ENCODE assay signal across 8 cellular contexts in genomic region chr11:72112541-72113136, GRCh38. TPM values are rescaled to one million over a fixed set of nuclear protein-coding genes. Genes with fewer than 3 reads are reported as not detected.
DNase-seq lines count a peak whose midpoint lies in the region; ATAC-seq lines count a peak whose summit lies in the region.

ANAPC15 (minus strand) TSS chr11:72112695; CDS start chr11:72111276, 1,419 bp downstream.

- H3K27ac ChIP-seq in Karpas-422 (ENCODE audit: low read length) = peak within 1 kb of the TSS; percentile 81

- peak within 1 kb of the TSS; percentile 73 for H3K4me3 ChIP-seq in Karpas-422 (ENCODE audit: low read length)

- peak; percentile 67 for ATAC-seq in GM21825 (IDR thresholded peaks at IDR 0.05; ENCODE audit: unreplicated experiment)
- ATAC-seq in naive B cell (ENCODE audit: low read depth in 2 of 2) = peak; percentile 84 to 85
- ATAC-seq in stimulated activated memory B cell treated with anti-CD40 and anti-IgM and Interleukin-4, amounts not matched to agents 10 μg/mL and 1 μg/mL and 100 μg/mL, for 72 hours = peak; percentile 93

- H3K27me3 ChIP-seq in Karpas-422 (ENCODE audit: low read length) = no peaks in the 10 kb centered on the region

- H3K36me3 Mint-ChIP-seq in activated T-helper 1 cell treated with anti-CD3 and anti-CD28 coated beads, Interleukin-12 subunit alpha, Interleukin-12 subunit beta, Interleukin-2, Interleukin-4 antibody, amounts not matched to agents 30 ng/mL and 10 ng/mL and 1 ng/mL, durations not matched to agents 14 hours and 24 hours and 36 hours (ENCODE audit: low read depth) = peaks cover 6% of the 10 kb centered on the region
- peaks cover 0 to 19% of the 10 kb centered on the region in 2 donors for H3K36me3 Mint-ChIP-seq in naive B cell
- peaks cover 10% of the 10 kb centered on the region for H3K36me3 Mint-ChIP-seq in stimulated activated memory B cell treated with anti-CD40 and anti-IgM and Interleukin-4, amounts not matched to agents 10 μg/mL and 1 μg/mL and 100 μg/mL, for 72 hours

- H3K9me3 Mint-ChIP-seq in activated T-helper 1 cell treated with anti-CD3 and anti-CD28 coated beads, Interleukin-12 subunit alpha, Interleukin-12 subunit beta, Interleukin-2, Interleukin-4 antibody, amounts not matched to agents 30 ng/mL and 10 ng/mL and 1 ng/mL, durations not matched to agents 14 hours and 24 hours and 36 hours = peaks cover 5% of the 10 kb centered on the region
- peaks cover 0 to 7% (median 0%) of the 10 kb centered on the region in 7 donors for H3K9me3 Mint-ChIP-seq in naive B cell
- no peaks in the 10 kb centered on the region for H3K9me3 Mint-ChIP-seq in stimulated activated memory B cell treated with anti-CD40 and anti-IgM and Interleukin-4, amounts not matched to agents 10 μg/mL and 1 μg/mL and 100 μg/mL, for 72 hours

- H4K20me1 ChIP-seq in Karpas-422 (ENCODE audit: insufficient read depth, low read depth, low read length) = no peaks in the 10 kb centered on the region

- H3K4me3 Mint-ChIP-seq in activated T-helper 1 cell treated with anti-CD3 and anti-CD28 coated beads, Interleukin-12 subunit alpha, Interleukin-12 subunit beta, Interleukin-2, Interleukin-4 antibody, amounts not matched to agents 30 ng/mL and 10 ng/mL and 1 ng/mL, durations not matched to agents 14 hours and 24 hours and 36 hours = peak within 1 kb of the TSS; percentile 90
- H3K4me3 Mint-ChIP-seq in naive B cell = peak within 1 kb of the TSS; percentile 89 to 100 (median 96)
- H3K4me3 Mint-ChIP-seq in stimulated activated memory B cell treated with anti-CD40 and anti-IgM and Interleukin-4, amounts not matched to agents 10 μg/mL and 1 μg/mL and 100 μg/mL, for 72 hours = peak within 1 kb of the TSS; percentile 86

- H3K79me2 ChIP-seq in Karpas-422 (ENCODE audit: low read length) = peaks cover 5% of the 10 kb centered on the region; the same call in 1 of the 2 replicates

- peak within 1 kb of the TSS; percentile 94 for H3K4me2 ChIP-seq in Karpas-422 (ENCODE audit: low read depth, low read length, poor library complexity, severe bottlenecking)

- peaks cover 28% of the 10 kb centered on the region for H3K4me1 Mint-ChIP-seq in activated T-helper 1 cell treated with anti-CD3 and anti-CD28 coated beads, Interleukin-12 subunit alpha, Interleukin-12 subunit beta, Interleukin-2, Interleukin-4 antibody, amounts not matched to agents 30 ng/mL and 10 ng/mL and 1 ng/mL, durations not matched to agents 14 hours and 24 hours and 36 hours (ENCODE audit: low read depth)
- H3K4me1 Mint-ChIP-seq in naive B cell = peaks cover 29 to 31% (median 30%) of the 10 kb centered on the region in 3 donors
- peaks cover 16% of the 10 kb centered on the region for H3K4me1 Mint-ChIP-seq in stimulated activated memory B cell treated with anti-CD40 and anti-IgM and Interleukin-4, amounts not matched to agents 10 μg/mL and 1 μg/mL and 100 μg/mL, for 72 hours

- no peaks in the 10 kb centered on the region; the same call in 1 of the 2 replicates for H3K9me2 ChIP-seq in Karpas-422 (replicated peaks; ENCODE audit: insufficient read depth, low read length)

- DNase-seq in DMS79 (lab: John Stamatoyannopoulos, UW) (peak; percentile 100), Karpas-422 (peak; percentile 100), RKO (ENCODE audit: low spot score) (peak; percentile 99), fibroblast of gingiva (ENCODE audit: low read depth) (peak; percentile 98), naive B cell (peak; percentile 99)
- peak; percentile 97 for DNase-seq in activated T-helper 1 cell treated with anti-CD3 and anti-CD28 coated beads, Interleukin-12 subunit alpha, Interleukin-12 subunit beta, Interleukin-2, Interleukin-4 antibody, amounts not matched to agents 30 ng/mL and 10 ng/mL and 1 ng/mL, durations not matched to agents 14 hours and 24 hours and 36 hours (ENCODE audit: low spot score)

- peak within 1 kb of the TSS; percentile 79 for H3K9ac ChIP-seq in Karpas-422 (ENCODE audit: low read length)

- intact Hi-C loops in activated T-helper 1 cell treated with anti-CD3 and anti-CD28 coated beads, Interleukin-12 subunit alpha, Interleukin-12 subunit beta, Interleukin-2, Interleukin-4 antibody, amounts not matched to agents 30 ng/mL and 10 ng/mL and 1 ng/mL, durations not matched to agents 14 hours and 24 hours and 36 hours (cut with micrococcal nuclease) = loop anchor here (1.0 kb wide), 9 partner anchors 9 to 556 kb away; partner anchors contain the start of genes CLPB, LAMTOR1, LRRC51 and NUMA1

- H3K36me3 ChIP-seq in Karpas-422 (ENCODE audit: insufficient read depth, low read length) = no peaks in the 10 kb centered on the region

- no peaks in the 10 kb centered on the region for H3K27me3 Mint-ChIP-seq in activated T-helper 1 cell treated with anti-CD3 and anti-CD28 coated beads, Interleukin-12 subunit alpha, Interleukin-12 subunit beta, Interleukin-2, Interleukin-4 antibody, amounts not matched to agents 30 ng/mL and 10 ng/mL and 1 ng/mL, durations not matched to agents 14 hours and 24 hours and 36 hours (ENCODE audit: insufficient read depth)
- H3K27me3 Mint-ChIP-seq in naive B cell = peaks cover 15 to 26% (median 23%) of the 10 kb centered on the region in 3 donors
- H3K27me3 Mint-ChIP-seq in stimulated activated memory B cell treated with anti-CD40 and anti-IgM and Interleukin-4, amounts not matched to agents 10 μg/mL and 1 μg/mL and 100 μg/mL, for 72 hours = peaks cover 8% of the 10 kb centered on the region

- H3K4me1 ChIP-seq in Karpas-422 (ENCODE audit: low read length) = peaks cover 20% of the 10 kb centered on the region

- peak within 1 kb of the TSS; percentile 98 for H3K27ac Mint-ChIP-seq in activated T-helper 1 cell treated with anti-CD3 and anti-CD28 coated beads, Interleukin-12 subunit alpha, Interleukin-12 subunit beta, Interleukin-2, Interleukin-4 antibody, amounts not matched to agents 30 ng/mL and 10 ng/mL and 1 ng/mL, durations not matched to agents 14 hours and 24 hours and 36 hours
- peak within 1 kb of the TSS; percentile 98 to 100 (median 98) for H3K27ac Mint-ChIP-seq in naive B cell
- peak within 1 kb of the TSS; percentile 97 for H3K27ac Mint-ChIP-seq in stimulated activated memory B cell treated with anti-CD40 and anti-IgM and Interleukin-4, amounts not matched to agents 10 μg/mL and 1 μg/mL and 100 μg/mL, for 72 hours

- peak within 1 kb of the TSS; percentile 35; the same call in 1 of the 2 replicates for H2AFZ ChIP-seq in Karpas-422 (ENCODE audit: low read length)

- no peaks in the 10 kb centered on the region for H3K9me3 ChIP-seq in Karpas-422 (ENCODE audit: low read length)

RNA-seq across cellular contexts. Expression of gene ANAPC15, which starts in this region (rescaled TPM):
- 37.4 and 40.9 TPM in 2 replicates for total RNA-seq in Karpas-422 (2014; rRNA removed; shearing (Covaris generic); ENCODE audit: low replicate concordance)
- 49.4 and 51.9 TPM in 2 replicates for total RNA-seq in activated T-helper 1 cell treated with anti-CD3 and anti-CD28 coated beads, Interleukin-12 subunit alpha, Interleukin-12 subunit beta, Interleukin-2, Interleukin-4 antibody, amounts not matched to agents 30 ng/mL and 10 ng/mL and 1 ng/mL, durations not matched to agents 14 hours and 24 hours and 36 hours
- polyA plus RNA-seq in naive B cell (ENCODE audit: low read depth in 6 of 6) = 10 to 100 TPM; 44.4 to 70.7 (median 54.3) TPM

Comparison
In these comparisons a context has a peak if more than half of its experiments do, and no peak if none do; other contexts are left out.
1. Peak in every context shown above with its lines: DNase-seq, ATAC-seq, H3K4me3 ChIP-seq and H3K27ac ChIP-seq.